Comparison of ENCODE assay signal across 20 cellular contexts in the genomic region with DNA sequence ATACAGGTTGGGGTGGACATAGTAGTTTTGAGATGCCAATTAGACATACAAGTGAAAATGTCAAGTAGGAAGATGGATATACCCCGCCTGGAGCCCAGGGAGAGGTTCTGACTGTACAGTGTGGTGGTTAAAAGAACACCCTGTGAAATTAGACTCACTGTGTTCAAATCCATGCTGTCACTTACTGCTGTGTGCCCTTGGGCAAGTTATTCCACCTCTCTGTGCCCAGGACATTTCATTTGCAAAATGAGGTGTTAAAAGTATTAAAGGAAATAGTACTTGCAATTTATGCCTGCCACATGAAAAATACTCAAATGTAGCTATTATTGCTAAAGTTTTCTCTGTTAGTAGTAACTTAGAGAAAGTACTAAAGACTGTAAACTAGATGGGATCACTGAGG. TPM values are rescaled to one million over a fixed set of nuclear protein-coding genes. Genes with fewer than 3 reads are reported as not detected.
DNase-seq lines count a peak whose midpoint lies in the region; ATAC-seq, FAIRE-seq and TF ChIP-seq lines count a peak whose summit lies in the region.
"Had no signal": no experiment of that assay in that cellular context is flagged by ENCODE, and none has a peak within 500 bp of the region (broad histone marks: within the 10 kb centered on the region; RNA-seq: fewer than 3 reads in every experiment).

No MANE protein-coding gene starts in this region.

- H3K4me3 ChIP-seq in CD4-positive, CD25-positive, alpha-beta regulatory T cell (ENCODE audit: low read depth, low read length) = no peak overlapping the region
- H3K4me3 ChIP-seq in Caco-2 (ENCODE audit: low read depth, low read length) (no peak overlapping the region), endodermal cell (ENCODE audit: low read length) (peak overlapping the region; percentile 36), pancreas (no peak overlapping the region), testis (no peak overlapping the region)

- FAIRE-seq in pancreas (lab: Jason Lieb, UNC) = no peak

- TF ChIP-seq CTCF in Caco-2 (IDR thresholded peaks at IDR 0.05; ENCODE audit: insufficient read depth in 1 of 2, low read depth in 1 of 2, low read length in 1 of 2, severe bottlenecking in 1 of 2, unreplicated experiment in 1 of 2) (no peak), endodermal cell (conservative IDR thresholded peaks at IDR 0.05) (no peak), pancreas (IDR thresholded peaks at IDR 0.05) (no peak), testis (IDR thresholded peaks at IDR 0.05) (no peak)

- no peaks in the 10 kb centered on the region for H3K27me3 ChIP-seq in CD4-positive, CD25-positive, alpha-beta regulatory T cell (ENCODE audit: control insufficient read depth, insufficient read depth, low read length)
- H3K27me3 ChIP-seq in Caco-2 (replicated peaks; ENCODE audit: control insufficient read depth, insufficient read depth, low read length) = no peaks in the 10 kb centered on the region
- no peaks in the 10 kb centered on the region for H3K27me3 ChIP-seq in endodermal cell (ENCODE audit: control insufficient read depth, insufficient read depth, low read length, poor library complexity, severe bottlenecking)
- H3K27me3 ChIP-seq in pancreas = no peaks in the 10 kb centered on the region
- H3K27me3 ChIP-seq in testis = no peaks in the 10 kb centered on the region

- CTCF ChIA-PET in Caco-2 (lab: Charles Lee) = no interaction called here

- H3K9ac ChIP-seq in endodermal cell (ENCODE audit: extremely low read depth, low read length, poor library complexity, severe bottlenecking) = no peak overlapping the region

- H3K4me1 ChIP-seq in CD4-positive, CD25-positive, alpha-beta regulatory T cell (ENCODE audit: control insufficient read depth, insufficient read depth, low read length, poor library complexity, severe bottlenecking) = no peaks in the 10 kb centered on the region
- 0 out of 2 replicates have a peak, but pooled peaks cover 3% of the 10 kb centered on the region for H3K4me1 ChIP-seq in Caco-2
- H3K4me1 ChIP-seq in endodermal cell (ENCODE audit: control insufficient read depth, insufficient read depth, low read length) = peaks cover 9% of the 10 kb centered on the region
- peaks cover 0 to 10% (median 3%) of the 10 kb centered on the region in 3 donors for H3K4me1 ChIP-seq in pancreas
- H3K4me1 ChIP-seq in testis = no peaks in the 10 kb centered on the region

- TF ChIP-seq POLR2A in testis (IDR thresholded peaks at IDR 0.05) = no peak

- H3K36me3 ChIP-seq in CD4-positive, CD25-positive, alpha-beta regulatory T cell (ENCODE audit: control insufficient read depth, insufficient read depth, low read length) = no peaks in the 10 kb centered on the region
- H3K36me3 ChIP-seq in Caco-2 (ENCODE audit: control insufficient read depth, insufficient read depth, low read length) (no peaks in the 10 kb centered on the region), endodermal cell (ENCODE audit: control insufficient read depth, insufficient read depth, low read length) (no peaks in the 10 kb centered on the region), pancreas (no peaks in the 10 kb centered on the region), testis (ENCODE audit: low read depth, missing control alignments) (no peaks in the 10 kb centered on the region)

- no peak overlapping the region for H3K4me3 Mint-ChIP-seq in CD4-positive, CD25-positive, alpha-beta regulatory T cell
- no peak overlapping the region for H3K4me3 Mint-ChIP-seq in Caco-2 (ENCODE audit: unreplicated experiment)
- H3K4me3 Mint-ChIP-seq in endodermal cell = no peak overlapping the region
- H3K4me3 Mint-ChIP-seq: H9 had no signal

- no peak for DNase-seq in CD4-positive, CD25-positive, alpha-beta regulatory T cell
- DNase-seq in Caco-2 (no peak), endodermal cell (no peak), pancreas (no peak), left lobe of liver (ENCODE audit: low spot score) (no peak), testis (no peak)
- DNase-seq: AML-193, COR-L47, GF-D8, H9, NCI-H1092 treated with DMSO at 0.1 percent for 48 hours, NCI-H146, NCI-H2029 treated with DMSO at 0.1 percent for 48 hours, NCI-H2171, NCI-H446, NCI-H748 treated with DMSO at 0.1 percent for 48 hours, OCI-M1, Right ventricle myocardium superior had no signal

- peaks cover 11% of the 10 kb centered on the region for H3K36me3 Mint-ChIP-seq in CD4-positive, CD25-positive, alpha-beta regulatory T cell
- H3K36me3 Mint-ChIP-seq in Caco-2 (ENCODE audit: insufficient read depth, unreplicated experiment) = no peaks in the 10 kb centered on the region
- peaks cover 13% of the 10 kb centered on the region for H3K36me3 Mint-ChIP-seq in endodermal cell (ENCODE audit: low read depth)

- POLR2A ChIA-PET in Caco-2 (lab: Charles Lee) = no interaction called here

- no peak for ATAC-seq in CD4-positive, CD25-positive, alpha-beta regulatory T cell (ENCODE audit: low read depth in 2 of 2)
- ATAC-seq in pancreas = no peak
- no peak for ATAC-seq in left lobe of liver
- ATAC-seq in GM21723 (IDR thresholded peaks at IDR 0.05; ENCODE audit: unreplicated experiment) = no peak

- 0% methylated on average over 1 of the region's 1 CpG; no CpG with 5 or more reads in 1 of the 2 experiments for WGBS in endodermal cell (ENCODE audit: insufficient coverage in 1 of 2, insufficient read length in 1 of 2), 2 experiments
- WGBS in pancreas, 2 donors = 0 to 69% methylated on average over 1 of the region's 1 CpG
- 58 to 60% methylated on average over 1 of the region's 1 CpG for WGBS in testis, 2 donors

- H3K27ac ChIP-seq in CD4-positive, CD25-positive, alpha-beta regulatory T cell (ENCODE audit: insufficient read depth, low read length, poor library complexity, severe bottlenecking) = no peak overlapping the region
- no peak overlapping the region for H3K27ac ChIP-seq in endodermal cell (ENCODE audit: low read depth, low read length)
- H3K27ac ChIP-seq in pancreas = peak overlapping the region in 3 of 4 donors; percentile 24 to 71 (median 34)
- H3K27ac ChIP-seq in testis = no peak overlapping the region
- H3K27ac ChIP-seq: C4-2B had no signal

- BruUV-seq in Caco-2 (replicated peaks; lab: Mats Ljungman, UMichigan) = no TSS peak

- H3K27me3 Mint-ChIP-seq in CD4-positive, CD25-positive, alpha-beta regulatory T cell = no peaks in the 10 kb centered on the region
- no peaks in the 10 kb centered on the region for H3K27me3 Mint-ChIP-seq in Caco-2 (ENCODE audit: insufficient read depth, unreplicated experiment)
- no peaks in the 10 kb centered on the region for H3K27me3 Mint-ChIP-seq in endodermal cell (ENCODE audit: insufficient read depth)

- peak overlapping the region in 2 of 3 donors; percentile 16 to 74 for H3K27ac Mint-ChIP-seq in CD4-positive, CD25-positive, alpha-beta regulatory T cell
- H3K27ac Mint-ChIP-seq in Caco-2 (ENCODE audit: unreplicated experiment) (peak overlapping the region; percentile 21), endodermal cell (peak overlapping the region; percentile 62)

- intact Hi-C loops in Caco-2 (cut with micrococcal nuclease; ENCODE audit: unreplicated experiment) (no loop called here), pancreas (cut with DNase I) (no loop called here), testis (cut with DNase I; ENCODE audit: low total_unique reads) (no loop called here)

- H3K4me1 Mint-ChIP-seq in CD4-positive, CD25-positive, alpha-beta regulatory T cell = peaks cover 0 to 24% (median 16%) of the 10 kb centered on the region in 4 donors
- H3K4me1 Mint-ChIP-seq in Caco-2 (ENCODE audit: low read depth, unreplicated experiment) (peaks cover 10% of the 10 kb centered on the region), endodermal cell (peaks cover 21% of the 10 kb centered on the region)

- no peaks in the 10 kb centered on the region for H3K9me3 Mint-ChIP-seq in CD4-positive, CD25-positive, alpha-beta regulatory T cell
- H3K9me3 Mint-ChIP-seq in Caco-2 (ENCODE audit: unreplicated experiment) = no peaks in the 10 kb centered on the region
- peaks cover 19% of the 10 kb centered on the region for H3K9me3 Mint-ChIP-seq in endodermal cell

- H3K9me3 ChIP-seq in CD4-positive, CD25-positive, alpha-beta regulatory T cell (ENCODE audit: control insufficient read depth in 2 of 2, low read length in 2 of 2) = no peaks in the 10 kb centered on the region
- H3K9me3 ChIP-seq in Caco-2 = no peaks in the 10 kb centered on the region
- no peaks in the 10 kb centered on the region for H3K9me3 ChIP-seq in endodermal cell (ENCODE audit: control insufficient read depth, low read length)
- no peaks in the 10 kb centered on the region for H3K9me3 ChIP-seq in pancreas
- no peaks in the 10 kb centered on the region for H3K9me3 ChIP-seq in testis

RNA-seq across cellular contexts. Expression of gene GALNT4, which starts 18.5 kb away (rescaled TPM):
- 8.8 TPM for total RNA-seq in CD4-positive, CD25-positive, alpha-beta regulatory T cell
- 1 to 10 TPM; 5.0 to 8.1 (median 5.6) TPM for polyA plus RNA-seq in CD4-positive, CD25-positive, alpha-beta regulatory T cell
- total RNA-seq in Caco-2 (2022) (6.6 and 7.2 TPM in 2 replicates), endodermal cell (1 to 10 TPM; 7.2 to 9.0 TPM), pancreas (10 to 100 TPM in 1 of 6 donors, 1 to 10 TPM in 5; 3.2 to 15.8 (median 6.5) TPM), left lobe of liver (2.7 TPM), testis (1 to 10 TPM; 3.4 to 4.3 TPM)
- polyA plus RNA-seq in endodermal cell (2013, experiment 1 of 2) = 2.0 TPM
- polyA plus RNA-seq in endodermal cell (2013, experiment 2 of 2) = 3.0 TPM
- polyA plus RNA-seq in pancreas (1 to 10 TPM; 2.6 to 4.3 TPM), testis (ENCODE audit: insufficient read depth, low read depth, low replicate concordance) (1.8 TPM)

RNA-seq across cellular contexts. Expression of gene POC1B, which starts 19.8 kb away (rescaled TPM):
- 22.1 TPM for total RNA-seq in CD4-positive, CD25-positive, alpha-beta regulatory T cell
- polyA plus RNA-seq in CD4-positive, CD25-positive, alpha-beta regulatory T cell = 10 to 100 TPM; 28.2 to 38.0 (median 33.3) TPM
- total RNA-seq in Caco-2 (2022) = 14.1 and 16.1 TPM in 2 replicates
- total RNA-seq in endodermal cell = 10 to 100 TPM; 22.3 to 36.1 TPM
- polyA plus RNA-seq in endodermal cell (2013, experiment 1 of 2) = 23.8 TPM
- 21.6 TPM for polyA plus RNA-seq in endodermal cell (2013, experiment 2 of 2)
- total RNA-seq in pancreas = 10 to 100 TPM in 1 of 6 donors, 1 to 10 TPM in 5; 4.3 to 15.5 (median 6.2) TPM
- 1 to 10 TPM; 3.4 to 6.2 TPM for polyA plus RNA-seq in pancreas
- 6.7 TPM for total RNA-seq in left lobe of liver
- 10 to 100 TPM; 21.3 to 30.2 TPM for total RNA-seq in testis
- 16.8 TPM for polyA plus RNA-seq in testis (ENCODE audit: insufficient read depth, low read depth, low replicate concordance)

Comparison
In these comparisons a context has a peak if more than half of its experiments do, and no peak if none do; other contexts are left out.
1. H3K27ac ChIP-seq: peak in pancreas (3 of 4); none in CD4-positive, CD25-positive, alpha-beta regulatory T cell (single experiment), endodermal cell (single experiment) and testis (0 of 2).
2. Peak in every context shown above with its lines, with median percentiles within 50 percentile points of each other: H3K27ac Mint-ChIP-seq.